Comparison of ENCODE assay signal across 9 cellular contexts in genomic region chr3:45553469-45553974, GRCh38. TPM values are rescaled to one million over a fixed set of nuclear protein-coding genes. Genes with fewer than 3 reads are reported as not detected.
DNase-seq lines count a peak whose midpoint lies in the region; ATAC-seq, FAIRE-seq and TF ChIP-seq lines count a peak whose summit lies in the region.
"Had no signal": no experiment of that assay in that cellular context is flagged by ENCODE, and none has a peak within 500 bp of the region (broad histone marks: within the 10 kb centered on the region; RNA-seq: fewer than 3 reads in every experiment).

No MANE protein-coding gene starts in this region.

- H3K4me3 ChIP-seq in MG63, result no peak overlapping the region
- no peak overlapping the region for H3K4me3 ChIP-seq in astrocyte (ENCODE audit: insufficient read depth, low read depth, low read length)

- TF ChIP-seq CTCF in GM13977 (IDR thresholded peaks at IDR 0.05; ENCODE audit: extremely low read depth, insufficient read depth, missing control alignments), result no peak
- TF ChIP-seq CTCF in astrocyte (IDR thresholded peaks at IDR 0.05; ENCODE audit: insufficient read depth, low read depth, low read length), result no peak
- no peak for TF ChIP-seq CTCF in CD4-positive, alpha-beta T cell (IDR thresholded peaks at IDR 0.05)

- no peak for FAIRE-seq in astrocyte (lab: Jason Lieb, UNC)
- FAIRE-seq: endometrium had no signal

- ATAC-seq in left lobe of liver (peak; percentile 49), GM21737 (IDR thresholded peaks at IDR 0.05; ENCODE audit: unreplicated experiment) (no peak)
- no peak for ATAC-seq in CD4-positive, alpha-beta T cell (ENCODE audit: poor library complexity)

- no peaks in the 10 kb centered on the region for H3K9me3 Mint-ChIP-seq in astrocyte (ENCODE audit: unreplicated experiment)
- no peaks in the 10 kb centered on the region for H3K9me3 Mint-ChIP-seq in CD4-positive, alpha-beta T cell

- H3K27ac ChIP-seq in astrocyte (ENCODE audit: low read depth, low read length), result peak overlapping the region; percentile 1
- no peak overlapping the region for H3K27ac ChIP-seq in CD4-positive, alpha-beta T cell (ENCODE audit: low read depth, low read length)

- H3K27me3 ChIP-seq in MG63 (no peaks in the 10 kb centered on the region), astrocyte (ENCODE audit: insufficient read depth, low read length) (no peaks in the 10 kb centered on the region)
- no peaks in the 10 kb centered on the region for H3K27me3 ChIP-seq in CD4-positive, alpha-beta T cell (ENCODE audit: control insufficient read depth, insufficient read depth, low read length)

- no peaks in the 10 kb centered on the region for H4K20me1 ChIP-seq in astrocyte (ENCODE audit: insufficient read depth, low read length)

- peaks cover 43% of the 10 kb centered on the region for H3K4me1 ChIP-seq in astrocyte (ENCODE audit: insufficient read depth, low read length)

- DNase-seq in GM13977 (ENCODE audit: low spot score) (peak; percentile 42), MG63 (peak; percentile 71), astrocyte (ENCODE audit: low read depth) (peak; percentile 84), left lobe of liver (ENCODE audit: low spot score) (no peak), LoVo (ENCODE audit: low spot score) (no peak), NCI-H526 (lab: John Stamatoyannopoulos, UW) (no peak)
- DNase-seq in CD4-positive, alpha-beta T cell, result no peak

- H2AFZ ChIP-seq in astrocyte (ENCODE audit: low read depth, low read length), result no peak overlapping the region

- POLR2A ChIA-PET in CD4-positive, alpha-beta T cell (lab: Charles Lee), result no interaction called here

- peak overlapping the region; percentile 20 for H3K9ac ChIP-seq in astrocyte (ENCODE audit: low read length)

- H3K27me3 Mint-ChIP-seq in astrocyte (ENCODE audit: low read depth, unreplicated experiment), result no peaks in the 10 kb centered on the region
- no peaks in the 10 kb centered on the region for H3K27me3 Mint-ChIP-seq in CD4-positive, alpha-beta T cell

- CTCF ChIA-PET in CD4-positive, alpha-beta T cell (lab: Charles Lee), result no interaction called here

- H3K79me2 ChIP-seq in astrocyte (ENCODE audit: insufficient read depth, low read length), result no peaks in the 10 kb centered on the region

- H3K4me1 Mint-ChIP-seq in astrocyte (ENCODE audit: low read depth, unreplicated experiment), result peaks cover 52% of the 10 kb centered on the region
- no peaks in the 10 kb centered on the region for H3K4me1 Mint-ChIP-seq in CD4-positive, alpha-beta T cell (ENCODE audit: low read depth)

- no peak overlapping the region for H3K4me3 Mint-ChIP-seq in astrocyte (ENCODE audit: unreplicated experiment)
- H3K4me3 Mint-ChIP-seq in CD4-positive, alpha-beta T cell, result no peak overlapping the region

- H3K36me3 ChIP-seq in MG63 (no peaks in the 10 kb centered on the region), astrocyte (ENCODE audit: insufficient read depth, low read length) (no peaks in the 10 kb centered on the region)

- peak overlapping the region; percentile 89 for H3K27ac Mint-ChIP-seq in astrocyte (ENCODE audit: unreplicated experiment)
- no peak overlapping the region for H3K27ac Mint-ChIP-seq in CD4-positive, alpha-beta T cell

- H3K4me2 ChIP-seq in astrocyte (ENCODE audit: low read length), result peak overlapping the region; percentile 40

- peaks cover 2% of the 10 kb centered on the region for H3K36me3 Mint-ChIP-seq in astrocyte (ENCODE audit: low read depth, unreplicated experiment)
- H3K36me3 Mint-ChIP-seq in CD4-positive, alpha-beta T cell (ENCODE audit: low read depth), result peaks cover 5% of the 10 kb centered on the region

- in situ Hi-C loops in GM13977 (cut with MboI; ENCODE audit: low pct_unique_long_range_greater_than_20kb, low sequenced_read_pairs, unreplicated experiment), result no loop called here

- H3K9me3 ChIP-seq in MG63, result no peaks in the 10 kb centered on the region
- no peaks in the 10 kb centered on the region for H3K9me3 ChIP-seq in astrocyte (ENCODE audit: insufficient read depth, low read depth, low read length)
- H3K9me3 ChIP-seq in CD4-positive, alpha-beta T cell (ENCODE audit: control insufficient read depth, low read length), result no peaks in the 10 kb centered on the region

- intact Hi-C loops in CD4-positive, alpha-beta T cell (cut with DNase I, micrococcal nuclease), result no loop called here

RNA-seq across cellular contexts. Expression of gene LIMD1, which starts 41.0 kb away (rescaled TPM):
- total RNA-seq in MG63 (2014; rRNA removed; shearing (Covaris generic); ENCODE audit: low replicate concordance), result 6.5 and 9.3 TPM in 2 replicates
- 27.2 and 28.4 TPM in 2 replicates for total RNA-seq in astrocyte
- 30.7 TPM for total RNA-seq in left lobe of liver
- total RNA-seq in CD4-positive, alpha-beta T cell, result 10 to 100 TPM; 13.6 to 14.8 TPM

Comparison
In these comparisons a context has a peak if more than half of its experiments do, and no peak if none do; other contexts are left out.
1. DNase-seq: peak in GM13977 (single experiment), MG63 (single experiment) and astrocyte (single experiment); none in left lobe of liver (single experiment), CD4-positive, alpha-beta T cell (0 of 10), LoVo (single experiment) and NCI-H526 (0 of 2).